In genomic region chr5:111734013-111734412, GRCh38 we compare ENCODE assay signal across 12 cellular contexts. TPM values are rescaled to one million over a fixed set of nuclear protein-coding genes. Genes with fewer than 3 reads are reported as not detected.
DNase-seq lines count a peak whose midpoint lies in the region; ATAC-seq and TF ChIP-seq lines count a peak whose summit lies in the region.
"Had no signal": no experiment of that assay in that cellular context is flagged by ENCODE, and none has a peak within 500 bp of the region (broad histone marks: within the 10 kb centered on the region; RNA-seq: fewer than 3 reads in every experiment).

No MANE protein-coding gene starts in this region.

- H3K4me1 Mint-ChIP-seq in GM23338 (peaks cover 40% of the 10 kb centered on the region), progenitor cell of endocrine pancreas (ENCODE audit: low read depth) (peaks cover 42% of the 10 kb centered on the region)

- no peaks in the 10 kb centered on the region for H3F3A ChIP-seq in GM23338 (replicated peaks; ENCODE audit: low read depth)

- H3K79me2 ChIP-seq in GM23338 (replicated peaks; ENCODE audit: insufficient read depth): peaks cover 46% of the 10 kb centered on the region

- H3K27ac ChIP-seq in GM23338 (ENCODE audit: low read depth) (no peak overlapping the region), WERI-Rb-1 (peak overlapping the region; percentile 69), foreskin keratinocyte (no peak overlapping the region)

- no peak overlapping the region for H3K4me3 ChIP-seq in GM23338
- H3K4me3 ChIP-seq in WERI-Rb-1 (ENCODE audit: low read depth, low read length): no peak overlapping the region

- H4K20me1 ChIP-seq in GM23338 (replicated peaks; ENCODE audit: insufficient read depth): peaks cover 4% of the 10 kb centered on the region; the same call in 1 of the 2 replicates

- H3K27ac Mint-ChIP-seq in GM23338: peak overlapping the region; percentile 89
- H3K27ac Mint-ChIP-seq in progenitor cell of endocrine pancreas: peak overlapping the region; percentile 23

- H3K27me3 ChIP-seq in GM23338 (ENCODE audit: insufficient read depth) (no peaks in the 10 kb centered on the region), WERI-Rb-1 (ENCODE audit: insufficient read depth, low read depth, severe bottlenecking) (no peaks in the 10 kb centered on the region), foreskin keratinocyte (no peaks in the 10 kb centered on the region)

- H3K36me3 ChIP-seq in GM23338 (ENCODE audit: insufficient read depth) (peaks cover 15% of the 10 kb centered on the region; the same call in 1 of the 2 replicates), WERI-Rb-1 (peaks cover 9% of the 10 kb centered on the region)

- H3K36me3 Mint-ChIP-seq in GM23338 (ENCODE audit: low read depth) (peaks cover 59% of the 10 kb centered on the region), progenitor cell of endocrine pancreas (ENCODE audit: insufficient read depth) (peaks cover 58% of the 10 kb centered on the region)

- H3K27me3 Mint-ChIP-seq in GM23338 (ENCODE audit: insufficient read depth, low read depth, poor library complexity) (peaks cover 4% of the 10 kb centered on the region), progenitor cell of endocrine pancreas (no peaks in the 10 kb centered on the region)

- no peaks in the 10 kb centered on the region for H3K9me2 ChIP-seq in GM23338 (ENCODE audit: insufficient read depth)

- TF ChIP-seq CTCF in GM23338 (conservative IDR thresholded peaks at IDR 0.05; ENCODE audit: low read depth in 2 of 2) (no peak), WERI-Rb-1 (IDR thresholded peaks at IDR 0.05; ENCODE audit: low read depth, low read length) (no peak), foreskin keratinocyte (conservative IDR thresholded peaks at IDR 0.05) (no peak), progenitor cell of endocrine pancreas (IDR thresholded peaks at IDR 0.05; ENCODE audit: unreplicated experiment) (no peak)

- H3K4me3 Mint-ChIP-seq in GM23338 (no peak overlapping the region), progenitor cell of endocrine pancreas (ENCODE audit: low read depth) (no peak overlapping the region)

- no peaks in the 10 kb centered on the region for H3K9me3 Mint-ChIP-seq in GM23338
- no peaks in the 10 kb centered on the region for H3K9me3 Mint-ChIP-seq in progenitor cell of endocrine pancreas (ENCODE audit: low read depth)

- ATAC-seq in GM23338 (no peak), foreskin keratinocyte (peak; percentile 33), GM18511 (IDR thresholded peaks at IDR 0.05; ENCODE audit: unreplicated experiment) (no peak), GM19035 (IDR thresholded peaks at IDR 0.05; ENCODE audit: unreplicated experiment) (no peak)
- ATAC-seq: HCT116 had no signal

- DNase-seq in GM23338 (ENCODE audit: low spot score) (no peak), WERI-Rb-1 (peak; percentile 37), foreskin keratinocyte (peak; percentile 24 to 72), progenitor cell of endocrine pancreas (ENCODE audit: low spot score, unreplicated experiment) (no peak), C1 segment of cervical spinal cord (lab: John Stamatoyannopoulos, UW) (no peak), NCI-H1417 (lab: John Stamatoyannopoulos, UW) (no peak)
- DNase-seq: midbrain, NCI-H2029, RPMI8226 had no signal

- no peak overlapping the region for H3K4me2 ChIP-seq in GM23338

- H3K4me1 ChIP-seq in GM23338 (ENCODE audit: insufficient read depth): peaks cover 34% of the 10 kb centered on the region
- no peaks in the 10 kb centered on the region for H3K4me1 ChIP-seq in foreskin keratinocyte

- H3K9me3 ChIP-seq in WERI-Rb-1 (ENCODE audit: severe bottlenecking): no peaks in the 10 kb centered on the region

- no peak overlapping the region for H2AFZ ChIP-seq in GM23338

TF ChIP-seq in GM23338, 12 proteins besides CTCF, POLR2A, EP300 and RAD21 (continues in another document):
- TF ChIP-seq ZNF462 (CRISPR knock-in tag; IDR thresholded peaks at IDR 0.05): no peak
- TF ChIP-seq STAT1 (IDR thresholded peaks at IDR 0.05; ENCODE audit: unreplicated experiment): no peak
- no peak for TF ChIP-seq POLR2AphosphoS5 (IDR thresholded peaks at IDR 0.05; ENCODE audit: low read depth)
- TF ChIP-seq REST (IDR thresholded peaks at IDR 0.05; ENCODE audit: unreplicated experiment): no peak
- no peak for TF ChIP-seq EZH2 (IDR thresholded peaks at IDR 0.05; ENCODE audit: low read depth, unreplicated experiment)

RNA-seq across cellular contexts. Expression of gene NREP, which starts 23.0 kb away (rescaled TPM):
- 300 and 336 TPM in 2 replicates for total RNA-seq in GM23338 (2014; rRNA removed; shearing (Covaris generic))
- polyA plus RNA-seq in GM23338 (2016; fragmentation: Nextera tagmentation; extraction: Ambion mirVana) (260 and 264 TPM in 2 replicates), foreskin keratinocyte (1.0 and 1.5 TPM in 2 replicates)
- total RNA-seq in foreskin keratinocyte (1.1 and 1.7 TPM in 2 replicates), progenitor cell of endocrine pancreas (414 and 460 TPM in 2 replicates)

Comparison
In these comparisons a context has a peak if more than half of its experiments do, and no peak if none do; other contexts are left out.
1. DNase-seq: peak in WERI-Rb-1 (single experiment) and foreskin keratinocyte (2 of 2); none in GM23338 (single experiment), progenitor cell of endocrine pancreas (single experiment), C1 segment of cervical spinal cord (0 of 14) and NCI-H1417 (0 of 3).
2. RNA of gene NREP, which starts 23.0 kb away (total RNA-seq): 414 to 460 TPM in progenitor cell of endocrine pancreas and 300 to 336 TPM in GM23338; 1.1 to 1.7 TPM in foreskin keratinocyte; every median in the first group is over 100 times any median in the second.